ENCODE assay signal across 31 cellular contexts in genomic region chr6:145531822-145532221, GRCh38.
"Had no signal": no experiment of that assay in that cellular context is flagged by ENCODE, and none has a peak within 500 bp of the region (broad histone marks: within the 10 kb centered on the region; RNA-seq: fewer than 3 reads in every experiment).

No MANE protein-coding gene starts in this region.

- H3K27me3 ChIP-seq: adrenal gland, ascending aorta, brain microvascular endothelial cell, thyroid gland, upper lobe of right lung had no signal

- H3K27me3 Mint-ChIP-seq: stimulated activated naive CD8-positive, alpha-beta T cell treated with anti-CD3 and anti-CD28 coated beads, Interleukin-15, Interleukin-2, amounts not matched to agents 100 ng/mL and 50 ng/mL, for 24 hours had no signal

- ATAC-seq: activated CD4-positive, alpha-beta T cell treated with anti-CD3 and anti-CD28 coated beads for 36 hours; activated T-cell treated with anti-CD3 and anti-CD28 coated beads, Interleukin-2, amount 50 U/mL, for 4 hours; left lobe of liver; natural killer cell; upper lobe of right lung had no signal

- H3K4me3 ChIP-seq: adrenal gland, ascending aorta, prostate gland, thyroid gland, upper lobe of right lung had no signal

- H3K27ac Mint-ChIP-seq: activated B cell treated with CpG ODN at 0.5 μM for 24 hours; activated CD4-positive, alpha-beta T cell treated with anti-CD3 and anti-CD28 coated beads for 36 hours; activated naive CD8-positive, alpha-beta T cell; activated T-helper 2 cell treated with anti-CD3 and anti-CD28 coated beads, Interferon-gamma antibody, Interleukin-2, Interleukin-4, amounts not matched to agents 10 μg/mL and 5 μg/mL and 100 μg/mL, durations not matched to agents 14 hours and 24 hours and 36 hours; natural killer cell; stimulated activated naive CD8-positive, alpha-beta T cell treated with anti-CD3 and anti-CD28 coated beads, Interleukin-15, Interleukin-2, amounts not matched to agents 100 ng/mL and 50 ng/mL, for 24 hours; T-helper 1 cell treated with Interleukin-12 subunit alpha and Interleukin-12 subunit beta and Interleukin-4 antibody, amounts not matched to agents 30 μg/mL and 1 μg/mL, for 36 hours had no signal

- DNase-seq: activated B cell treated with CpG ODN at 0.5 μM for 24 hours; activated CD4-positive, alpha-beta T cell treated with anti-CD3 and anti-CD28 coated beads for 36 hours; activated CD4-positive, alpha-beta T cell treated with anti-CD3 and anti-CD28 coated beads, Interleukin-2, amount 50 U/mL, for 4 hours; activated CD8-positive, alpha-beta memory T cell treated with anti-CD3 and anti-CD28 coated beads for 24 hours; activated CD8-positive, alpha-beta memory T cell treated with anti-CD3 and anti-CD28 coated beads, Interleukin-2, amount 50 U/mL, for 4 hours; activated naive CD4-positive, alpha-beta T cell; activated T-cell treated with anti-CD3 and anti-CD28 coated beads, Interleukin-2, amount 50 U/mL, for 4 hours; adrenal gland; brain microvascular endothelial cell; central memory CD4-positive, alpha-beta T cell; dermis blood vessel endothelial cell; effector CD8-positive, alpha-beta T cell; foreskin melanocyte; hypothalamus; kidney; mammary epithelial cell; midbrain; natural killer cell; stimulated activated CD4-positive, alpha-beta T cell treated with anti-CD3 and anti-CD28 coated beads, Interleukin-12 subunit alpha, Interleukin-12 subunit beta, amount 100 ng/mL, for 4 hours; stimulated activated CD4-positive, alpha-beta T cell treated with anti-CD3 and anti-CD28 coated beads, Interleukin-4, amount 100 ng/mL, for 4 hours; substantia nigra; T1000; thyroid gland; upper lobe of right lung had no signal

- H3K27ac ChIP-seq: adrenal gland, ascending aorta, brain microvascular endothelial cell, prostate gland, thyroid gland, upper lobe of right lung had no signal

- H3K36me3 ChIP-seq: adrenal gland, ascending aorta, brain microvascular endothelial cell, prostate gland, thyroid gland, upper lobe of right lung had no signal

- H3K9me3 ChIP-seq: adrenal gland, ascending aorta, prostate gland, thyroid gland, upper lobe of right lung had no signal

- H3K4me3 Mint-ChIP-seq: activated B cell treated with CpG ODN at 0.5 μM for 24 hours; activated CD4-positive, alpha-beta T cell treated with anti-CD3 and anti-CD28 coated beads for 36 hours; activated naive CD8-positive, alpha-beta T cell; activated T-cell treated with anti-CD3 and anti-CD28 coated beads, Interleukin-2, amount 50 U/mL, for 4 hours; natural killer cell; stimulated activated naive CD8-positive, alpha-beta T cell treated with anti-CD3 and anti-CD28 coated beads, Interleukin-15, Interleukin-2, amounts not matched to agents 100 ng/mL and 50 ng/mL, for 24 hours; T-helper 1 cell treated with Interleukin-12 subunit alpha and Interleukin-12 subunit beta and Interleukin-4 antibody, amounts not matched to agents 30 μg/mL and 1 μg/mL, for 36 hours had no signal

- H3K36me3 Mint-ChIP-seq: activated naive CD8-positive, alpha-beta T cell; natural killer cell had no signal

- H3K9me3 Mint-ChIP-seq: activated B cell treated with CpG ODN at 0.5 μM for 24 hours; T-helper 1 cell treated with Interleukin-12 subunit alpha and Interleukin-12 subunit beta and Interleukin-4 antibody, amounts not matched to agents 30 μg/mL and 1 μg/mL, for 36 hours had no signal

- H3K4me1 ChIP-seq: adrenal gland, ascending aorta, prostate gland, thyroid gland, upper lobe of right lung had no signal

- H3K4me1 Mint-ChIP-seq: activated B cell treated with CpG ODN at 0.5 μM for 24 hours; activated CD4-positive, alpha-beta T cell treated with anti-CD3 and anti-CD28 coated beads for 36 hours; natural killer cell had no signal
